In the genomic region with DNA sequence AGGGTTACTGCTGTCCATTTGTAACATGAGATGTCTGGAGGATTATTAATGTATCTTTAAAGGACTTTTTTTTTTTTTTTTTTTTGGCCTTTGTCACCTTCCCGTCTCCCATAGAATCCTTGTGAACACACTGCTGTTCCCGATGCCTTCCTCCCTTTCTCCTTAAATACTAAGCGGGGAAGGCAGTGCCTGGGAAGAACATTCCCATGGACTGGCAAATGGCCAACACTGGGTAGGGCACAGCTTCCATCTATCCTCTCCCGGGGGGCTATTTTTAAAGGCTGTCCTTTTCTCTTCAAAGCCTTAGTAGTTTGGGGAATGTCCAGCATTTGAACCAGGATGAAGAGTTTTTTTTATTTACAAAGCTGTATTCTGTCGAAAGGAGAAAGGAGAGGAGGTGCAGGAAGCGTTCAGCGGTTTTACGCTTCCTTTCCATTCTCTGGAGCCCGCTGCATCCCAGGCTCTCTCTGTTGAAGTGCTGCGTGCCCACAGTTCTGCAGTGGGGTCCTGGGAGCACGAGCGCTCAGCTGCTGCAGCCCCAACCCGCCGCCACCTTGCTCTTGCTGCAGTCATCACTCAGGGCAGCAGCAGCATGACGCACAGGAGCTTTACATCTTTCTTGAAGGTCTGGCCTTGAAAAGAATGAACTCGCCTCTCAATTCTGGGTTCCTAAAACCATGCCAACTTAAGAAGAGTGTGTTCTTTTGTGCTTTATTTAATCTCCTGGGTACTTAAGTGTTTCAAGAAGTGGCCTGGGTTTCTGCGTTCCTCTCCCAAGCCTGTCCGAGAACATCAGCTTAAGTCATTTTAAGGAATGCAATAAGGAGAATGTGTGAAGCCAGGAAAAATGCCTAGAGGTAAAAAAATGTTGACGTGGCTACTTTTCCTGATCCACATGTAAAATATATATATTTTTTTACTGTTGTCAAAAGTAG, we compare ENCODE assay signal across 15 cellular contexts.
A peak's percentile ranks its signal among the peaks of the same experiment; 100 is the strongest.
DNase-seq lines count a peak whose midpoint lies in the region; ATAC-seq and TF ChIP-seq lines count a peak whose summit lies in the region.
"Had no signal": no experiment of that assay in that cellular context is flagged by ENCODE, and none has a peak within 500 bp of the region (broad histone marks: within the 10 kb centered on the region; RNA-seq: fewer than 3 reads in every experiment).

No MANE protein-coding gene starts in this region.

- H3K27ac Mint-ChIP-seq in neural progenitor cell, result peak overlapping the region; percentile 87
- H3K27ac Mint-ChIP-seq: activated CD4-positive, alpha-beta T cell treated with anti-CD3 and anti-CD28 coated beads, Interleukin-2, amount 10 ng/mL, durations not matched to agents 7 days and 5 days; activated naive CD8-positive, alpha-beta T cell treated with anti-CD3 and anti-CD28 coated beads for 36 hours had no signal

- peak overlapping the region; percentile 17 for H3K4me3 Mint-ChIP-seq in neural progenitor cell
- H3K4me3 Mint-ChIP-seq: activated CD4-positive, alpha-beta T cell treated with anti-CD3 and anti-CD28 coated beads, Interleukin-2, amount 10 ng/mL, durations not matched to agents 7 days and 5 days; activated naive CD8-positive, alpha-beta T cell treated with anti-CD3 and anti-CD28 coated beads for 36 hours had no signal

- no peak overlapping the region for H3K27ac ChIP-seq in BLaER1
- peak overlapping the region; percentile 69 for H3K27ac ChIP-seq in neural progenitor cell
- H3K27ac ChIP-seq: C4-2B, esophagus squamous epithelium had no signal

- peaks cover 65% of the 10 kb centered on the region for H3K4me1 Mint-ChIP-seq in neural progenitor cell

- H3K4me3 ChIP-seq in BLaER1 (no peak overlapping the region), fibroblast of pulmonary artery (replicated peaks; ENCODE audit: low read depth, low read length) (peak overlapping the region; percentile 13), neural progenitor cell (no peak overlapping the region)
- H3K4me3 ChIP-seq: mucosa of descending colon had no signal

- H3K79me2 ChIP-seq in neural progenitor cell (ENCODE audit: low read depth), result no peaks in the 10 kb centered on the region

- TF ChIP-seq CTCF in fibroblast of pulmonary artery (IDR thresholded peaks at IDR 0.05; ENCODE audit: low read length, missing control alignments), result no peak
- no peak for TF ChIP-seq CTCF in neural progenitor cell (IDR thresholded peaks at IDR 0.05)

- H3K27me3 ChIP-seq in BLaER1 (no peaks in the 10 kb centered on the region), neural progenitor cell (no peaks in the 10 kb centered on the region)
- H3K27me3 ChIP-seq: esophagus squamous epithelium had no signal

- H3K9ac ChIP-seq in BLaER1 (no peak overlapping the region), neural progenitor cell (no peak overlapping the region)

- H3K9me3 ChIP-seq in BLaER1 (no peaks in the 10 kb centered on the region), neural progenitor cell (ENCODE audit: low read depth) (no peaks in the 10 kb centered on the region)
- H3K9me3 ChIP-seq: esophagus squamous epithelium, mucosa of descending colon had no signal

- ATAC-seq in HG03469 (IDR thresholded peaks at IDR 0.05; ENCODE audit: unreplicated experiment) (no peak), GM21360 (IDR thresholded peaks at IDR 0.05; ENCODE audit: unreplicated experiment) (no peak)
- ATAC-seq: mucosa of descending colon had no signal

- peak overlapping the region; percentile 73 for H3K4me2 ChIP-seq in BLaER1
- peak overlapping the region; percentile 56 for H3K4me2 ChIP-seq in neural progenitor cell

- H3K4me1 ChIP-seq in BLaER1, result peaks cover 57% of the 10 kb centered on the region
- peaks cover 56% of the 10 kb centered on the region for H3K4me1 ChIP-seq in neural progenitor cell

- H3K9me3 Mint-ChIP-seq in neural progenitor cell, result no peaks in the 10 kb centered on the region
- H3K9me3 Mint-ChIP-seq: activated CD4-positive, alpha-beta T cell treated with anti-CD3 and anti-CD28 coated beads, Interleukin-2, amount 10 ng/mL, durations not matched to agents 7 days and 5 days; activated naive CD8-positive, alpha-beta T cell treated with anti-CD3 and anti-CD28 coated beads for 36 hours had no signal

- peaks cover 2% of the 10 kb centered on the region for H3K27me3 Mint-ChIP-seq in neural progenitor cell (ENCODE audit: insufficient read depth, low read depth)

- H2AFZ ChIP-seq in neural progenitor cell (replicated peaks), result peak overlapping the region; percentile 38

- H3K36me3 ChIP-seq in BLaER1, result no peaks in the 10 kb centered on the region
- no peaks in the 10 kb centered on the region for H3K36me3 ChIP-seq in neural progenitor cell
- H3K36me3 ChIP-seq: esophagus squamous epithelium had no signal

- no peaks in the 10 kb centered on the region for H4K20me1 ChIP-seq in BLaER1
- no peaks in the 10 kb centered on the region for H4K20me1 ChIP-seq in neural progenitor cell (ENCODE audit: low read depth)

- DNase-seq in NCI-H2227 (lab: John Stamatoyannopoulos, UW; ENCODE audit: unreplicated experiment) (peak; percentile 22), fibroblast of pulmonary artery (ENCODE audit: low read depth) (peak; percentile 42), neural progenitor cell (ENCODE audit: low spot score) (peak; percentile 41), NCI-H2029 treated with DMSO at 0.1 percent for 48 hours (lab: John Stamatoyannopoulos, UW) (no peak), HUDEP-2 (lab: John Stamatoyannopoulos, UW; ENCODE audit: unreplicated experiment in 76 of 76) (no peak)
- DNase-seq: activated CD4-positive, alpha-beta T cell treated with anti-CD3 and anti-CD28 coated beads, Interleukin-2, amount 10 ng/mL, durations not matched to agents 7 days and 5 days; activated naive CD8-positive, alpha-beta T cell treated with anti-CD3 and anti-CD28 coated beads for 36 hours; esophagus squamous epithelium; mucosa of descending colon; SHP77; stimulated activated naive CD4-positive, alpha-beta T cell treated with Interleukin-2 at 50 U/mL for 16 hours had no signal

- H3K36me3 Mint-ChIP-seq in neural progenitor cell, result no peaks in the 10 kb centered on the region
- H3K36me3 Mint-ChIP-seq: activated naive CD8-positive, alpha-beta T cell treated with anti-CD3 and anti-CD28 coated beads for 36 hours had no signal

- H3F3A ChIP-seq in neural progenitor cell (ENCODE audit: low read depth), result peaks cover 36% of the 10 kb centered on the region

Comparison
In these comparisons a context has a peak if more than half of its experiments do, and no peak if none do; other contexts are left out.
1. DNase-seq: peak in NCI-H2227 (single experiment), fibroblast of pulmonary artery (single experiment) and neural progenitor cell (single experiment); none in NCI-H2029 treated with DMSO at 0.1 percent for 48 hours (single experiment) and HUDEP-2 (0 of 76).